ENCODE assay signal across 9 cellular contexts in genomic region chr14:73269729-73270651, GRCh38. TPM values are rescaled to one million over a fixed set of nuclear protein-coding genes. Genes with fewer than 3 reads are reported as not detected.
DNase-seq lines count a peak whose midpoint lies in the region; ATAC-seq and TF ChIP-seq lines count a peak whose summit lies in the region.
"Had no signal": no experiment of that assay in that cellular context is flagged by ENCODE, and none has a peak within 500 bp of the region (broad histone marks: within the 10 kb centered on the region; RNA-seq: fewer than 3 reads in every experiment).

No MANE protein-coding gene starts in this region.

- no peaks in the 10 kb centered on the region for H3K9me3 ChIP-seq in HUES6 (ENCODE audit: control insufficient read depth, insufficient read depth, low read depth, low read length)
- H3K9me3 ChIP-seq in effector memory CD4-positive, alpha-beta T cell (ENCODE audit: control insufficient read depth, low read length) = no peaks in the 10 kb centered on the region
- H3K9me3 ChIP-seq in mucosa of descending colon = no peaks in the 10 kb centered on the region
- no peaks in the 10 kb centered on the region for H3K9me3 ChIP-seq in aorta (ENCODE audit: control insufficient read depth, low read length)

- ATAC-seq in mucosa of descending colon (peak; percentile 49), aorta (ENCODE audit: low FRiP score) (peak; percentile 85)

- peak; percentile 42 for TF ChIP-seq POLR2A in GM19193 (IDR thresholded peaks at IDR 0.05; ENCODE audit: extremely low read depth, insufficient read depth, insufficient read length)

- intact Hi-C loops in CD14-positive monocyte (cut with micrococcal nuclease) = no loop called here
- intact Hi-C loops in mucosa of descending colon (cut with DNase I, micrococcal nuclease) = no loop called here
- intact Hi-C loops in aorta (cut with DNase I) = no loop called here

- peaks cover 17% of the 10 kb centered on the region for H3K4me1 Mint-ChIP-seq in CD14-positive monocyte

- H3K4me3 Mint-ChIP-seq in CD14-positive monocyte = peak overlapping the region; percentile 48 to 89

- no peak overlapping the region for H3K9ac ChIP-seq in HUES6 (ENCODE audit: low read length)
- H3K9ac ChIP-seq: KMS-11 had no signal

- H3K27ac ChIP-seq in HUES6 (ENCODE audit: low read depth, low read length) = no peak overlapping the region
- H3K27ac ChIP-seq in effector memory CD4-positive, alpha-beta T cell (ENCODE audit: insufficient read depth, low read length, poor library complexity, severe bottlenecking) = no peak overlapping the region
- H3K27ac ChIP-seq in aorta (ENCODE audit: low read depth in 1 of 2, low read length in 2 of 2) = peak overlapping the region in 1 of 2 donors; percentile 58
- H3K27ac ChIP-seq: KMS-11 had no signal

- H3K4me1 ChIP-seq in HUES6 (ENCODE audit: control insufficient read depth, insufficient read depth, low read length) (peaks cover 5% of the 10 kb centered on the region; the same call in 1 of the 2 replicates), mucosa of descending colon (ENCODE audit: low read depth) (peaks cover 3% of the 10 kb centered on the region), aorta (ENCODE audit: control insufficient read depth in 1 of 2, insufficient read depth in 2 of 2, low read length in 2 of 2) (no peaks in the 10 kb centered on the region)
- peaks cover 7% of the 10 kb centered on the region for H3K4me1 ChIP-seq in effector memory CD4-positive, alpha-beta T cell (ENCODE audit: control insufficient read depth, insufficient read depth, low read length, poor library complexity, severe bottlenecking)

- peaks cover 9% of the 10 kb centered on the region for H3K27me3 ChIP-seq in HUES6 (ENCODE audit: control insufficient read depth, insufficient read depth, low read length)
- no peaks in the 10 kb centered on the region for H3K27me3 ChIP-seq in effector memory CD4-positive, alpha-beta T cell (replicated peaks; ENCODE audit: control insufficient read depth, insufficient read depth, low read length, poor library complexity, severe bottlenecking)
- H3K27me3 ChIP-seq in aorta (ENCODE audit: control insufficient read depth in 1 of 2, insufficient read depth in 2 of 2, low read length in 1 of 2) = no peaks in the 10 kb centered on the region

- DNase-seq in CD14-positive monocyte (ENCODE audit: low spot score) (no peak), mucosa of descending colon (peak; percentile 29 to 59 (median 51)), aorta (peak; percentile 77 to 86)
- no peak for DNase-seq in effector memory CD4-positive, alpha-beta T cell
- DNase-seq in activated effector memory CD4-positive, alpha-beta T cell treated with anti-CD3 and anti-CD28 coated beads, Interleukin-2, amount 50 U/mL, for 16 hours = no peak
- DNase-seq in stimulated activated naive CD4-positive, alpha-beta T cell treated with Interleukin-2 at 50 U/mL for 16 hours (lab: John Stamatoyannopoulos, UW) = no peak

- peak overlapping the region in 1 of 7 donors; percentile 21 for H3K27ac Mint-ChIP-seq in CD14-positive monocyte

- H3K4me3 ChIP-seq in HUES6 (ENCODE audit: low read depth, low read length) (peak overlapping the region; percentile 42), mucosa of descending colon (no peak overlapping the region), aorta (ENCODE audit: low read length in 2 of 2) (peak overlapping the region; percentile 28 to 29)
- peak overlapping the region; percentile 23 for H3K4me3 ChIP-seq in effector memory CD4-positive, alpha-beta T cell (ENCODE audit: insufficient read depth, low read depth, low read length, poor library complexity, severe bottlenecking)

- H3K27me3 Mint-ChIP-seq in CD14-positive monocyte (ENCODE audit: low read depth in 3 of 3) = peaks cover 3 to 13% (median 12%) of the 10 kb centered on the region in 3 donors

- no peaks in the 10 kb centered on the region for H3K9me3 Mint-ChIP-seq in CD14-positive monocyte

- peaks cover 34 to 35% of the 10 kb centered on the region in 2 donors for H3K36me3 Mint-ChIP-seq in CD14-positive monocyte

- 3 to 4% methylated on average over 48 of the region's 48 CpGs for WGBS in aorta, 2 donors

- H3K36me3 ChIP-seq in HUES6 (ENCODE audit: control insufficient read depth, insufficient read depth, low read length) = peaks cover 14% of the 10 kb centered on the region
- H3K36me3 ChIP-seq in effector memory CD4-positive, alpha-beta T cell (ENCODE audit: control insufficient read depth, insufficient read depth, low read length) = peaks cover 5% of the 10 kb centered on the region
- H3K36me3 ChIP-seq in mucosa of descending colon (ENCODE audit: low read depth) = no peaks in the 10 kb centered on the region
- no peaks in the 10 kb centered on the region for H3K36me3 ChIP-seq in aorta (ENCODE audit: control insufficient read depth in 1 of 2, insufficient read depth in 2 of 2, low read length in 1 of 2)

- TF ChIP-seq CTCF in CD14-positive monocyte (IDR thresholded peaks at IDR 0.05) (no peak), mucosa of descending colon (IDR thresholded peaks at IDR 0.05) (no peak)

RNA-seq across cellular contexts. Expression of gene PAPLN, which starts 32.7 kb away (rescaled TPM):
- polyA plus RNA-seq in CD14-positive monocyte (under 1 TPM; 0.58 to 0.73 TPM), aorta (1 to 10 TPM; 3.1 to 9.8 TPM)
- total RNA-seq in mucosa of descending colon (10 to 100 TPM in 1 of 3 donors, 1 to 10 TPM in 2; 4.9 to 22.5 (median 5.6) TPM), aorta (10 to 100 TPM in 1 of 2 donors, 1 to 10 TPM in 1; 5.8 to 21.4 TPM)

Comparison
In these comparisons a context has a peak if more than half of its experiments do, and no peak if none do; other contexts are left out.
1. DNase-seq: peak in mucosa of descending colon (3 of 3) and aorta (2 of 2); none in CD14-positive monocyte (single experiment), effector memory CD4-positive, alpha-beta T cell (0 of 3), activated effector memory CD4-positive, alpha-beta T cell treated with anti-CD3 and anti-CD28 coated beads, Interleukin-2, amount 50 U/mL, for 16 hours (single experiment) and stimulated activated naive CD4-positive, alpha-beta T cell treated with Interleukin-2 at 50 U/mL for 16 hours (single experiment).